ENCODE assay signal across 8 cellular contexts in genomic region chr11:60913793-60914619, GRCh38. TPM values are rescaled to one million over a fixed set of nuclear protein-coding genes. Genes with fewer than 3 reads are reported as not detected.
DNase-seq lines count a peak whose midpoint lies in the region; ATAC-seq, FAIRE-seq and TF ChIP-seq lines count a peak whose summit lies in the region.

A gene with protein sequence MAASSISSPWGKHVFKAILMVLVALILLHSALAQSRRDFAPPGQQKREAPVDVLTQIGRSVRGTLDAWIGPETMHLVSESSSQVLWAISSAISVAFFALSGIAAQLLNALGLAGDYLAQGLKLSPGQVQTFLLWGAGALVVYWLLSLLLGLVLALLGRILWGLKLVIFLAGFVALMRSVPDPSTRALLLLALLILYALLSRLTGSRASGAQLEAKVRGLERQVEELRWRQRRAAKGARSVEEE (plus strand): TSS chr11:60914158. CDS start chr11:60919694, 5,536 bp downstream.

- DNase-seq in AG09309 (ENCODE audit: low read depth) (peak; percentile 47), NCI-H460 (ENCODE audit: extremely low read depth, low read depth) (peak; percentile 80), cerebellar cortex (ENCODE audit: low spot score) (peak; percentile 96), keratinocyte (ENCODE audit: low read depth, low spot score) (no peak)
- DNase-seq in activated CD4-positive, CD25-positive, alpha-beta regulatory T cell treated with anti-CD3 and anti-CD28 coated beads, Interleukin-2, amount 50 U/mL, for 72 hours, result peak; percentile 80
- peak; percentile 78 to 84 (median 83) for DNase-seq in stimulated activated CD4-positive, alpha-beta T cell treated with anti-CD3 and anti-CD28 coated beads, Interleukin-12 subunit alpha, Interleukin-12 subunit beta, amount 100 ng/mL, for 48 hours (ENCODE audit: low read depth in 2 of 3, low spot score in 1 of 3)

- peak within 1 kb of the TSS; percentile 83 for H2AFZ ChIP-seq in keratinocyte (ENCODE audit: control insufficient read depth, low read length)

- ATAC-seq in GM19023 (IDR thresholded peaks at IDR 0.05; ENCODE audit: unreplicated experiment) (peak; percentile 51), HG03354 (IDR thresholded peaks at IDR 0.05; ENCODE audit: poor library complexity, severe bottlenecking, unreplicated experiment) (peak; percentile 52)

- H3K4me3 ChIP-seq in AG09309 (ENCODE audit: control insufficient read depth, low read depth, low read length), result peak within 1 kb of the TSS; percentile 54
- H3K4me3 ChIP-seq in keratinocyte (ENCODE audit: control insufficient read depth in 2 of 3, extremely low read depth in 1 of 3, insufficient read depth in 2 of 3, low read depth in 1 of 3, low read length in 3 of 3), result peak within 1 kb of the TSS; percentile 65 to 85 (median 75)

- H3K36me3 ChIP-seq in keratinocyte (ENCODE audit: control insufficient read depth in 2 of 2, extremely low read depth in 1 of 2, insufficient read depth in 2 of 2, low read length in 2 of 2), result no peaks in the 10 kb centered on the region

- dilution Hi-C loops in keratinocyte (cut with MboI; ENCODE audit: extremely low pct_ligation_motif_present, low sequenced_read_pairs), result no loop called here

- peak within 1 kb of the TSS; percentile 77 for H3K9ac ChIP-seq in keratinocyte (ENCODE audit: control insufficient read depth, extremely low read depth, insufficient read depth, low read length)

- no peaks in the 10 kb centered on the region for H3K27me3 ChIP-seq in keratinocyte (ENCODE audit: control insufficient read depth, extremely low read depth, insufficient read depth, low read length)

- peak; percentile 62 for FAIRE-seq in keratinocyte (lab: Jason Lieb, UNC)

- TF ChIP-seq CTCF in AG09309 (IDR thresholded peaks at IDR 0.05; ENCODE audit: control insufficient read depth, insufficient read depth, low read depth, low read length, missing control alignments) (no peak), keratinocyte (optimal IDR thresholded peaks at IDR 0.05 in 1 of 3, IDR thresholded peaks at IDR 0.05 in 1 of 3, conservative IDR thresholded peaks at IDR 0.05 in 1 of 3; ENCODE audit: extremely low read depth in 1 of 3, insufficient read depth in 2 of 3, low read length in 3 of 3) (no peak)

- H3K79me2 ChIP-seq in keratinocyte (ENCODE audit: control insufficient read depth, insufficient read depth, low read length), result peaks cover 30% of the 10 kb centered on the region

- peak within 1 kb of the TSS; percentile 71 for H3K4me2 ChIP-seq in keratinocyte (ENCODE audit: control insufficient read depth, extremely low read depth, insufficient read depth, low read depth, low read length)

- no peaks in the 10 kb centered on the region for H3K9me3 ChIP-seq in keratinocyte (ENCODE audit: control insufficient read depth, low read depth, low read length)

- peaks cover 45% of the 10 kb centered on the region for H3K4me1 ChIP-seq in keratinocyte (ENCODE audit: control insufficient read depth, extremely low read depth, insufficient read depth, low read length)

- peak within 1 kb of the TSS; percentile 81 for H3K27ac ChIP-seq in keratinocyte (ENCODE audit: control insufficient read depth, insufficient read depth, low read length)

- H3K9me1 ChIP-seq in keratinocyte (ENCODE audit: control insufficient read depth, extremely low read depth, insufficient read depth, low read length), result peaks cover 2% of the 10 kb centered on the region

- no peaks in the 10 kb centered on the region for H4K20me1 ChIP-seq in keratinocyte (ENCODE audit: control insufficient read depth, extremely low read depth, insufficient read depth, low read length)

RNA-seq across cellular contexts. Expression of the gene that starts here (rescaled TPM):
- 27.2 and 38.1 TPM in 2 replicates for total RNA-seq in NCI-H460 (2014; rRNA removed; shearing (Covaris generic))
- polyA plus RNA-seq in NCI-H460 (2014; cell fraction: nucleus; rRNA removed), result 21.3 and 24.5 TPM in 2 replicates
- 19.0 to 42.3 TPM (median 25.2 TPM) in 3 replicates for polyA plus RNA-seq in keratinocyte
- polyA plus RNA-seq in keratinocyte (2011; ENCODE audit: low read depth), result 3.0 TPM
- 25.2 and 30.7 TPM in 2 replicates for polyA plus RNA-seq in keratinocyte (2011; cell fraction: cytosol; rRNA removed)
- polyA plus RNA-seq in keratinocyte (2011; cell fraction: nucleus; rRNA removed), result 61.2 and 75.2 TPM in 2 replicates
- 40.9 and 55.3 TPM in 2 replicates for polyA plus RNA-seq in keratinocyte (2012; ENCODE audit: low replicate concordance)
- polyA minus RNA-seq in keratinocyte, result 20.4 to 81.9 TPM (median 21.7 TPM) in 3 replicates
- 19.2 TPM for polyA minus RNA-seq in keratinocyte (2011; cell fraction: cytosol; rRNA and poly(A)+ RNA removed)
- 21.9 and 25.1 TPM in 2 replicates for polyA minus RNA-seq in keratinocyte (2011; cell fraction: nucleus; rRNA and poly(A)+ RNA removed)
